9 cellular contexts compared by ENCODE assay signal in the genomic region with DNA sequence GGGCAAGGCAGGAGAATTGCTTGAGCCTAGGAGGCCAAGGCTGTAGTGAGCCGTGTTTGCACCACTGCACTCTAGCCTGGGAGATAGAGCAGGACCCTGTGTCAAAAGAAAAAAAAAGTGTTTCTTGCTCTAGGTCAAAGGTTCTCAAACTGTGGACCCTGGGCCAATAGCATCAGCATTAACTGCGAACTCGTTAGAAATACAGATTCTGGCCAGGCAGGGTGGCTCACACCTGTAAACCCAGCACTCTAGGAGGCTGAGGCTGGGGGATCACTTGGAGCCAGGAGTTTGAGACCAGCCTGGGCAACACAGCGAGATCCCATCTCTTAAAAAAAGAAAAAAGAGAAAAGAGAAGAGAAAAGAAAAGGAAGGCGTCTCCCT. TPM values are rescaled to one million over a fixed set of nuclear protein-coding genes. Genes with fewer than 3 reads are reported as not detected.
DNase-seq lines count a peak whose midpoint lies in the region; ATAC-seq and TF ChIP-seq lines count a peak whose summit lies in the region.
"Had no signal": no experiment of that assay in that cellular context is flagged by ENCODE, and none has a peak within 500 bp of the region (broad histone marks: within the 10 kb centered on the region; RNA-seq: fewer than 3 reads in every experiment).

No MANE protein-coding gene starts in this region.

- H3K27ac ChIP-seq in Peyer's patch = peak overlapping the region; percentile 73 to 95 (median 78)
- peak overlapping the region in 1 of 2 donors; percentile 76 for H3K27ac ChIP-seq in esophagus (ENCODE audit: low read depth in 2 of 2, low read length in 1 of 2)
- H3K27ac ChIP-seq in parathyroid adenoma = peak overlapping the region; percentile 40

- CTCF ChIA-PET in Caco-2 (lab: Charles Lee) = interaction anchor here (0.6 to 0.7 kb wide), 2 partner anchors 35 to 210 kb away, joined by 3 to 5 read pairs; no protein-coding TSS in a partner anchor

- POLR2A ChIA-PET in Caco-2 (lab: Charles Lee) = interaction anchor here (0.5 kb wide), 1 partner anchor 149 kb away, joined by 3 read pairs; a partner anchor contains a TSS

- H3K4me1 Mint-ChIP-seq in Caco-2 (ENCODE audit: low read depth, unreplicated experiment) = no peaks in the 10 kb centered on the region

- H3K4me3 ChIP-seq in Caco-2 (ENCODE audit: low read depth, low read length) = peak overlapping the region; percentile 86
- peak overlapping the region; percentile 69 to 88 (median 79) for H3K4me3 ChIP-seq in Peyer's patch
- H3K4me3 ChIP-seq in esophagus (ENCODE audit: low read depth in 1 of 2, low read length in 2 of 2) = peak overlapping the region; percentile 58 to 83
- peak overlapping the region; percentile 97 for H3K4me3 ChIP-seq in parathyroid adenoma (ENCODE audit: low read depth, low read length)

- no peak for ATAC-seq in GM18868 (IDR thresholded peaks at IDR 0.05; ENCODE audit: unreplicated experiment)
- no peak for ATAC-seq in GM19395 (IDR thresholded peaks at IDR 0.05; ENCODE audit: unreplicated experiment)

- no peaks in the 10 kb centered on the region for H3K36me3 ChIP-seq in Caco-2 (ENCODE audit: control insufficient read depth, insufficient read depth, low read length)
- no peaks in the 10 kb centered on the region for H3K36me3 ChIP-seq in Peyer's patch
- no peaks in the 10 kb centered on the region for H3K36me3 ChIP-seq in esophagus (ENCODE audit: control insufficient read depth in 2 of 2, insufficient read depth in 2 of 2, low read length in 1 of 2)
- no peaks in the 10 kb centered on the region for H3K36me3 ChIP-seq in parathyroid adenoma (ENCODE audit: control insufficient read depth, insufficient read depth, low read length)

- 43 to 44% methylated on average over 5 of the region's 5 CpGs for WGBS in esophagus, 2 donors

- no peaks in the 10 kb centered on the region for H3K4me1 ChIP-seq in Caco-2
- H3K4me1 ChIP-seq in Peyer's patch = peaks cover 0 to 21% (median 5%) of the 10 kb centered on the region in 4 donors
- peaks cover 5 to 6% of the 10 kb centered on the region in 2 donors for H3K4me1 ChIP-seq in esophagus (ENCODE audit: control insufficient read depth in 2 of 2, insufficient read depth in 2 of 2, low read length in 1 of 2)
- H3K4me1 ChIP-seq in parathyroid adenoma = no peaks in the 10 kb centered on the region

- TF ChIP-seq CTCF in Caco-2 (IDR thresholded peaks at IDR 0.05; ENCODE audit: insufficient read depth in 1 of 2, low read depth in 1 of 2, low read length in 1 of 2, severe bottlenecking in 1 of 2, unreplicated experiment in 1 of 2) = no peak
- no peak for TF ChIP-seq CTCF in Peyer's patch (IDR thresholded peaks at IDR 0.05)
- TF ChIP-seq CTCF in parathyroid adenoma (IDR thresholded peaks at IDR 0.05) = no peak

- H3K27me3 Mint-ChIP-seq in Caco-2 (ENCODE audit: insufficient read depth, unreplicated experiment) = no peaks in the 10 kb centered on the region

- H3K9ac ChIP-seq in parathyroid adenoma = no peak overlapping the region

- peak overlapping the region; percentile 89 for H3K27ac Mint-ChIP-seq in Caco-2 (ENCODE audit: unreplicated experiment)

- peak overlapping the region; percentile 99 for H3K4me2 ChIP-seq in parathyroid adenoma (ENCODE audit: low read length)

- H3K9me3 ChIP-seq in Caco-2 (no peaks in the 10 kb centered on the region), Peyer's patch (no peaks in the 10 kb centered on the region), esophagus (ENCODE audit: control insufficient read depth in 2 of 2, insufficient read depth in 1 of 2, low read depth in 1 of 2, low read length in 1 of 2) (no peaks in the 10 kb centered on the region), parathyroid adenoma (ENCODE audit: control insufficient read depth, low read length) (no peaks in the 10 kb centered on the region)

- in situ Hi-C loops in ACHN (cut with HindIII; ENCODE audit: low pct_ligation_motif_present, low pct_unique_long_range_greater_than_20kb, low sequenced_read_pairs) = no loop called here

- H3K36me3 Mint-ChIP-seq in Caco-2 (ENCODE audit: insufficient read depth, unreplicated experiment) = peaks cover 6% of the 10 kb centered on the region

- H2AFZ ChIP-seq in parathyroid adenoma = peak overlapping the region; percentile 94

- no peaks in the 10 kb centered on the region for H3K9me3 Mint-ChIP-seq in Caco-2 (ENCODE audit: unreplicated experiment)

- peaks cover 11% of the 10 kb centered on the region for H3K79me2 ChIP-seq in parathyroid adenoma

- no peak for TF ChIP-seq POLR2A in Peyer's patch (IDR thresholded peaks at IDR 0.05)

- BruUV-seq in Caco-2 (replicated peaks; lab: Mats Ljungman, UMichigan) = no TSS peak

- no peaks in the 10 kb centered on the region for H3K27me3 ChIP-seq in Caco-2 (replicated peaks; ENCODE audit: control insufficient read depth, insufficient read depth, low read length)
- no peaks in the 10 kb centered on the region for H3K27me3 ChIP-seq in Peyer's patch
- no peaks in the 10 kb centered on the region for H3K27me3 ChIP-seq in esophagus (ENCODE audit: control insufficient read depth in 1 of 2, insufficient read depth in 2 of 2, low read length in 2 of 2)
- H3K27me3 ChIP-seq in parathyroid adenoma (ENCODE audit: control insufficient read depth, insufficient read depth, low read length) = no peaks in the 10 kb centered on the region

- intact Hi-C loops in Caco-2 (cut with micrococcal nuclease; ENCODE audit: unreplicated experiment) = loop anchor here (1.0 to 5.0 kb wide), 3 partner anchors 22 to 147 kb away; a partner anchor contains a TSS

- peak overlapping the region; percentile 92 for H3K4me3 Mint-ChIP-seq in Caco-2 (ENCODE audit: unreplicated experiment)

- DNase-seq in Caco-2 = no peak
- DNase-seq in Peyer's patch = no peak
- DNase-seq in ACHN = no peak
- no peak for DNase-seq in COLO829 (ENCODE audit: low spot score)
- DNase-seq: SHP77 had no signal

RNA-seq across cellular contexts. Expression of a gene that starts 0.9 kb away (rescaled TPM):
- total RNA-seq in Caco-2 (2022) (3.1 and 3.2 TPM in 2 replicates), Peyer's patch (1 to 10 TPM in 3 of 4 donors, under 1 TPM in 1; 0.70 to 9.9 (median 2.3) TPM)
- polyA plus RNA-seq in esophagus = 1 to 10 TPM; 1.6 to 2.3 TPM

RNA-seq across cellular contexts. Expression of a gene that starts 22.3 kb away (rescaled TPM):
- 22.0 and 22.7 TPM in 2 replicates for total RNA-seq in Caco-2 (2022)
- total RNA-seq in Peyer's patch = 10 to 100 TPM; 23.4 to 64.4 (median 33.2) TPM
- polyA plus RNA-seq in esophagus = 10 to 100 TPM; 26.1 to 65.4 TPM

RNA-seq across cellular contexts. Expression of a gene that starts 51.7 kb away (rescaled TPM):
- total RNA-seq in Caco-2 (2022) (64.6 and 79.2 TPM in 2 replicates), Peyer's patch (10 to 100 TPM; 32.6 to 99.0 (median 42.6) TPM)
- 10 to 100 TPM; 31.2 to 39.7 TPM for polyA plus RNA-seq in esophagus
